In the genomic region with DNA sequence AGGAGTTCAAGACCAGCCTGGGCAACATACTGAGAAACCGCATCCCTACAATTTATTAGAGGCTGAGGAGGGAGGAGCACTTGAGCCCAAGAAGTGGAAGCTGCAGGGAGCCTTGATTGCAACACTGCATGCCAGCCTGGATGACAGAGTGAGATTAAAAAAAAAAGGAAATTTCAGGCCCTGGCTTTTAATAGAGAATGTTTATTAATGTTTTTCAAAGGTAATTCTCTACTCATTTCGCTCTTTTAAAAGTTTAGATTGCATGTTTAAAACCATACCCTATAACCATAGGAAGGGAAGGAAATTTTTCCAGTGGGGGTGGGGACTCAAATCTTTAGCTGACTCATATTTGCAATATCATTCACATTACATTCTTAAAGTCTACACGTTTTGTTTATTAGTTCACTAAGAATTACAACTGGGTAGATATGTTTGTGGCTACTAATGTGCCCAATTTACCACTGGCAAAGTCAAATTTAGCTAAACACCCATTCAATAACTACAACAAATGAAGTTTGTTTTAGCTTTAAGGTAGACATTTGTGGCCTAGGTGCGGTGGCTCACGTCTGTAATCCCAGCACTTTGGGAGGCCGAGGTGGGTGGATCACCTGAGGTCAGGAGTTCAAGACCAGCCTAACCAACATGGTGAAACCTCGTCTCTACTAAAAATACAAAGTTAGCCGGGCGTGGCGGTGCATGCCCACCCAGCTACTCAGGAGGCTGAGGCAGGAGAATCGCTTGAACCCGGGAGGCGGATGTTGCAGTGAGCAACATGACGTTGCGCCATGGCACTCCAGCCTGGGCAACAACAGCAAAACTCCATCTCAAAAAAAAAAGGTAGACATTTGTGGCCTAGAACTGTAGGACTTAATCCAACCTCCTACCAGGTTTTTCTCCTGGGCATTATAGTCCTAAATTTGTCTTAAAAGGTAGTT, we compare ENCODE assay signal across 12 cellular contexts. TPM values are rescaled to one million over a fixed set of nuclear protein-coding genes. Genes with fewer than 3 reads are reported as not detected.
DNase-seq lines count a peak whose midpoint lies in the region; ATAC-seq, FAIRE-seq and TF ChIP-seq lines count a peak whose summit lies in the region.
"Had no signal": no experiment of that assay in that cellular context is flagged by ENCODE, and none has a peak within 500 bp of the region (broad histone marks: within the 10 kb centered on the region; RNA-seq: fewer than 3 reads in every experiment).

No MANE protein-coding gene starts in this region.

- no peak for TF ChIP-seq CTCF in HCT116 (IDR thresholded peaks at IDR 0.05 in 2 of 3, conservative IDR thresholded peaks at IDR 0.05 in 1 of 3; ENCODE audit: borderline replicate concordance in 1 of 3, insufficient read depth in 1 of 3, low read depth in 2 of 3, low read length in 2 of 3)
- no peak for TF ChIP-seq CTCF in WTC11 (IDR thresholded peaks at IDR 0.05)
- TF ChIP-seq CTCF in glutamatergic neuron (IDR thresholded peaks at IDR 0.05; ENCODE audit: partially characterized antibody, unreplicated experiment) = no peak
- no peak for TF ChIP-seq CTCF in coronary artery (IDR thresholded peaks at IDR 0.05)

- peaks cover 40% of the 10 kb centered on the region for H3K79me2 ChIP-seq in HCT116 (ENCODE audit: insufficient read depth, low read length)

- H3K36me3 Mint-ChIP-seq in WTC11 (peaks cover 7% of the 10 kb centered on the region), glutamatergic neuron (ENCODE audit: unreplicated experiment) (no peaks in the 10 kb centered on the region)

- no peak for TF ChIP-seq POLR2A in HCT116 (IDR thresholded peaks at IDR 0.05; ENCODE audit: borderline replicate concordance, extremely low read depth, insufficient read depth, insufficient read length)

- H3K4me1 ChIP-seq in HCT116 (ENCODE audit: control insufficient read depth in 1 of 2, insufficient read depth in 2 of 2, low read length in 2 of 2) = peaks cover 28 to 53% of the 10 kb centered on the region in 2 experiments

- intact Hi-C loops in HCT116 (cut with micrococcal nuclease) = no loop called here

- peak overlapping the region; percentile 80 for H3K27ac ChIP-seq in HCT116 (ENCODE audit: low read depth, low read length)
- no peak overlapping the region for H3K27ac ChIP-seq in coronary artery

- H3K9me2 ChIP-seq in HCT116 (ENCODE audit: insufficient read depth) = no peaks in the 10 kb centered on the region

- no peaks in the 10 kb centered on the region for H3K27me3 ChIP-seq in HCT116 (ENCODE audit: insufficient read depth, low read length)

- RAD21 ChIA-PET in HCT116 (lab: Charles Lee; ENCODE audit: low non-redundant PET in 1 of 2, low total read pairs in 2 of 2, uncharacterized antibody in 2 of 2, unreplicated experiment in 2 of 2) = no interaction called here

- H3K9me3 Mint-ChIP-seq in WTC11 (no peaks in the 10 kb centered on the region), glutamatergic neuron (ENCODE audit: unreplicated experiment) (peaks cover 5% of the 10 kb centered on the region)

- peak overlapping the region; percentile 19 for H2AFZ ChIP-seq in HCT116 (ENCODE audit: low read depth, low read length, poor library complexity, severe bottlenecking)

- H3K4me3 ChIP-seq in HCT116 (replicated peaks in 1 of 2; ENCODE audit: low read depth in 1 of 2, low read length in 2 of 2) (peak overlapping the region; percentile 20 to 34), coronary artery (no peak overlapping the region)

- H3K36me3 ChIP-seq in HCT116 (ENCODE audit: control insufficient read depth in 1 of 2, insufficient read depth in 2 of 2, low read length in 2 of 2) = no peaks in the 10 kb centered on the region

- no peak for FAIRE-seq in HTR-8/SVneo (lab: Jason Lieb, UNC)

- DNase-seq in AML-193 (lab: John Stamatoyannopoulos, UW) (peak; percentile 51 to 68), HCT116 (ENCODE audit: low read depth, low spot score) (peak; percentile 46), WTC11 (ENCODE audit: low spot score) (no peak), glutamatergic neuron (no peak), coronary artery (ENCODE audit: low spot score) (no peak), NCI-H1105 treated with DMSO at 0.1 percent for 48 hours (lab: John Stamatoyannopoulos, UW) (no peak), cerebellar cortex (ENCODE audit: low spot score) (no peak), HTR-8/SVneo (ENCODE audit: insufficient read length, low spot score) (no peak)
- DNase-seq: activated CD8-positive, alpha-beta memory T cell treated with anti-CD3 and anti-CD28 coated beads, Interleukin-2, amount 50 U/mL, for 48 hours; DND-41; NCI-H1092; stimulated activated CD4-positive, alpha-beta T cell treated with anti-CD3 and anti-CD28 coated beads, Interleukin-4, amount 100 ng/mL, for 24 hours had no signal

- POLR2A ChIA-PET in HCT116 (lab: Charles Lee) (no interaction called here), WTC11 (lab: Charles Lee) (no interaction called here)

- H3K27me3 Mint-ChIP-seq in WTC11 (ENCODE audit: low read depth) = no peaks in the 10 kb centered on the region
- H3K27me3 Mint-ChIP-seq in glutamatergic neuron (ENCODE audit: unreplicated experiment) = no peaks in the 10 kb centered on the region

- H3K4me3 Mint-ChIP-seq in WTC11 (peak overlapping the region; percentile 36), glutamatergic neuron (ENCODE audit: unreplicated experiment) (peak overlapping the region; percentile 34)

- H3K27ac Mint-ChIP-seq in WTC11 (peak overlapping the region; percentile 45; the same call in 1 of the 2 replicates), glutamatergic neuron (ENCODE audit: unreplicated experiment) (no peak overlapping the region)

- no TSS peak for BruUV-seq in HCT116 (replicated peaks; lab: Mats Ljungman, UMichigan)

- peak; percentile 82 for ATAC-seq in HCT116
- no peak for ATAC-seq in WTC11

- no peaks in the 10 kb centered on the region for H3K9me3 ChIP-seq in HCT116 (ENCODE audit: control insufficient read depth in 1 of 2, insufficient read depth in 1 of 2, low read depth in 1 of 2, low read length in 2 of 2)

- CTCF ChIA-PET in HCT116 (lab: Charles Lee) (no interaction called here), WTC11 (lab: Charles Lee) (no interaction called here)

- 0 out of 2 replicates have a peak, but pooled peaks have one; percentile 1 for TF ChIP-seq RAD21 in HCT116 (IDR thresholded peaks at IDR 0.05; ENCODE audit: low read depth)

- peak overlapping the region; percentile 71 for H3K4me2 ChIP-seq in HCT116 (ENCODE audit: low read length)

- H3K4me1 Mint-ChIP-seq in WTC11 (peaks cover 62% of the 10 kb centered on the region), glutamatergic neuron (ENCODE audit: low read depth, unreplicated experiment) (peaks cover 14% of the 10 kb centered on the region)

- H3K9ac ChIP-seq in HCT116 (ENCODE audit: low read length) = peak overlapping the region; percentile 46

- H4K20me1 ChIP-seq in HCT116 (ENCODE audit: insufficient read depth) = no peaks in the 10 kb centered on the region

TF ChIP-seq in HCT116, 20 proteins besides CTCF, POLR2A, EP300 and RAD21 (continues in another document):
- TF ChIP-seq SRF (IDR thresholded peaks at IDR 0.05; ENCODE audit: low read depth) = 0 out of 2 replicates have a peak, but pooled peaks have one; percentile 9
- TF ChIP-seq ATF3 (IDR thresholded peaks at IDR 0.05) = no peak

TF ChIP-seq in WTC11, 78 proteins besides CTCF, POLR2A, EP300 and RAD21 (continues in another document):
- TF ChIP-seq FOXP4 (CRISPR knock-in tag; IDR thresholded peaks at IDR 0.05) (no peak), ZNF232 (CRISPR knock-in tag; IDR thresholded peaks at IDR 0.05) (no peak), AR (CRISPR knock-in tag; IDR thresholded peaks at IDR 0.05) (no peak)

RNA-seq across cellular contexts. Expression of gene KDM5B, which starts 5.0 kb away (rescaled TPM):
- total RNA-seq in HCT116 (2021; ENCODE audit: unreplicated experiment) (44.6 TPM), WTC11 (2021) (222 to 226 TPM (median 225 TPM) in 3 replicates), glutamatergic neuron (ENCODE audit: unreplicated experiment) (338 TPM)
- 15.0 and 17.1 TPM in 2 replicates for polyA plus RNA-seq in HCT116 (2012)

RNA-seq across cellular contexts. Expression of gene PCAT6, which starts 7.5 kb away (rescaled TPM):
- total RNA-seq in HCT116 (2021; ENCODE audit: unreplicated experiment) = 1.9 TPM
- polyA plus RNA-seq in HCT116 (2012) = 2.6 and 3.7 TPM in 2 replicates
- total RNA-seq in WTC11 (2021) = 11.2 to 13.2 TPM (median 11.7 TPM) in 3 replicates
- 7.7 TPM for total RNA-seq in glutamatergic neuron (ENCODE audit: unreplicated experiment)

Comparison
In these comparisons a context has a peak if more than half of its experiments do, and no peak if none do; other contexts are left out.
1. DNase-seq: peak in AML-193 (2 of 2) and HCT116 (single experiment); none in WTC11 (single experiment), glutamatergic neuron (single experiment), coronary artery (single experiment), NCI-H1105 treated with DMSO at 0.1 percent for 48 hours (single experiment), cerebellar cortex (single experiment) and HTR-8/SVneo (single experiment).